In genomic region chr11:111528557-111528956, GRCh38 we compare ENCODE assay signal across 13 cellular contexts. TPM values are rescaled to one million over a fixed set of nuclear protein-coding genes. Genes with fewer than 3 reads are reported as not detected.
DNase-seq lines count a peak whose midpoint lies in the region; ATAC-seq, FAIRE-seq and TF ChIP-seq lines count a peak whose summit lies in the region.
"Had no signal": no experiment of that assay in that cellular context is flagged by ENCODE, and none has a peak within 500 bp of the region (broad histone marks: within the 10 kb centered on the region; RNA-seq: fewer than 3 reads in every experiment).

No MANE protein-coding gene starts in this region.

- intact Hi-C loops in activated CD4-positive, alpha-beta T cell treated with anti-CD3 and anti-CD28 coated beads, Interleukin-2, amount 10 ng/mL, durations not matched to agents 24 days and 14 days (cut with micrococcal nuclease) = loop anchor here (5.0 to 10.0 kb wide), 4 partner anchors 74 to 1444 kb away; partner anchors contain the start of gene SIK2
- intact Hi-C loops in activated CD8-positive, alpha-beta T cell treated with anti-CD3 and anti-CD28 coated beads for 36 hours (cut with micrococcal nuclease) = no loop called here
- intact Hi-C loops in pancreas (cut with DNase I) = no loop called here

- CTCF ChIA-PET in activated CD8-positive, alpha-beta T cell treated with anti-CD3 and anti-CD28 coated beads for 36 hours (lab: Charles Lee) = interaction anchor here (0.8 kb wide), 1 partner anchor 74 kb away, joined by 3 read pairs; no protein-coding TSS in a partner anchor

- peak overlapping the region; percentile 2 for H3K4me3 Mint-ChIP-seq in activated CD4-positive, alpha-beta T cell treated with anti-CD3 and anti-CD28 coated beads, Interleukin-2, amount 10 ng/mL, durations not matched to agents 24 days and 14 days
- no peak overlapping the region for H3K4me3 Mint-ChIP-seq in activated CD8-positive, alpha-beta T cell treated with anti-CD3 and anti-CD28 coated beads for 36 hours
- H3K4me3 Mint-ChIP-seq in naive thymus-derived CD8-positive, alpha-beta T cell = peak overlapping the region in 6 of 10 donors; percentile 2 to 49 (median 26)

- ATAC-seq in activated CD8-positive, alpha-beta T cell treated with anti-CD3 and anti-CD28 coated beads for 36 hours = peak; percentile 17
- ATAC-seq in naive thymus-derived CD8-positive, alpha-beta T cell = peak; percentile 63 to 67
- ATAC-seq in GM18870 (IDR thresholded peaks at IDR 0.05; ENCODE audit: unreplicated experiment) (no peak), pancreas (no peak), GM21786 (IDR thresholded peaks at IDR 0.05; ENCODE audit: unreplicated experiment) (no peak)

- no peak for FAIRE-seq in pancreas (lab: Jason Lieb, UNC)

- H3K27ac ChIP-seq in pancreas = no peak overlapping the region
- H3K27ac ChIP-seq: esophagus muscularis mucosa had no signal

- peaks cover 0 to 6% (median 0%) of the 10 kb centered on the region in 4 donors for H3K27me3 ChIP-seq in pancreas
- H3K27me3 ChIP-seq: esophagus muscularis mucosa had no signal

- H3K4me3 ChIP-seq in pancreas = no peak overlapping the region
- H3K4me3 ChIP-seq: esophagus muscularis mucosa had no signal

- H3K36me3 ChIP-seq in pancreas = no peaks in the 10 kb centered on the region
- H3K36me3 ChIP-seq: esophagus muscularis mucosa had no signal

- H3K4me1 Mint-ChIP-seq in activated CD4-positive, alpha-beta T cell treated with anti-CD3 and anti-CD28 coated beads, Interleukin-2, amount 10 ng/mL, durations not matched to agents 24 days and 14 days = peaks cover 45% of the 10 kb centered on the region
- H3K4me1 Mint-ChIP-seq in activated CD8-positive, alpha-beta T cell treated with anti-CD3 and anti-CD28 coated beads for 36 hours (ENCODE audit: low read depth) = peaks cover 69% of the 10 kb centered on the region
- H3K4me1 Mint-ChIP-seq in naive thymus-derived CD8-positive, alpha-beta T cell = peaks cover 25 to 46% (median 39%) of the 10 kb centered on the region in 4 donors

- no peaks in the 10 kb centered on the region for H3K9me3 Mint-ChIP-seq in activated CD4-positive, alpha-beta T cell treated with anti-CD3 and anti-CD28 coated beads, Interleukin-2, amount 10 ng/mL, durations not matched to agents 24 days and 14 days
- H3K9me3 Mint-ChIP-seq in activated CD8-positive, alpha-beta T cell treated with anti-CD3 and anti-CD28 coated beads for 36 hours = no peaks in the 10 kb centered on the region
- H3K9me3 Mint-ChIP-seq in naive thymus-derived CD8-positive, alpha-beta T cell = no peaks in the 10 kb centered on the region

- DNase-seq in activated CD4-positive, alpha-beta T cell treated with anti-CD3 and anti-CD28 coated beads, Interleukin-2, amount 10 ng/mL, durations not matched to agents 24 days and 14 days = peak; percentile 82
- DNase-seq in activated CD4-positive, alpha-beta T cell treated with anti-CD3 and anti-CD28 coated beads, Interleukin-2, amount 50 U/mL, for 1 hour = no peak
- DNase-seq in Kasumi-1 (lab: John Stamatoyannopoulos, UW) (peak; percentile 22 to 26), pancreas (no peak)
- DNase-seq in activated CD8-positive, alpha-beta T cell treated with anti-CD3 and anti-CD28 coated beads for 36 hours = peak; percentile 47
- DNase-seq in naive thymus-derived CD8-positive, alpha-beta T cell = peak in 8 of 10 donors; percentile 35 to 89 (median 70)
- DNase-seq: activated CD4-positive, alpha-beta T cell treated with anti-CD3 and anti-CD28 coated beads for 1 hour; posterior cingulate gyrus had no signal

- WGBS in pancreas, 2 donors = 21 to 31% methylated on average over 1 of the region's 1 CpG

- no peaks in the 10 kb centered on the region for H3K36me3 Mint-ChIP-seq in activated CD4-positive, alpha-beta T cell treated with anti-CD3 and anti-CD28 coated beads, Interleukin-2, amount 10 ng/mL, durations not matched to agents 24 days and 14 days (ENCODE audit: low read depth)
- H3K36me3 Mint-ChIP-seq in activated CD8-positive, alpha-beta T cell treated with anti-CD3 and anti-CD28 coated beads for 36 hours (ENCODE audit: low read depth) = no peaks in the 10 kb centered on the region
- H3K36me3 Mint-ChIP-seq in naive thymus-derived CD8-positive, alpha-beta T cell = no peaks in the 10 kb centered on the region

- no peaks in the 10 kb centered on the region for H3K27me3 Mint-ChIP-seq in activated CD4-positive, alpha-beta T cell treated with anti-CD3 and anti-CD28 coated beads, Interleukin-2, amount 10 ng/mL, durations not matched to agents 24 days and 14 days
- no peaks in the 10 kb centered on the region for H3K27me3 Mint-ChIP-seq in activated CD8-positive, alpha-beta T cell treated with anti-CD3 and anti-CD28 coated beads for 36 hours
- H3K27me3 Mint-ChIP-seq in naive thymus-derived CD8-positive, alpha-beta T cell = no peaks in the 10 kb centered on the region

- H3K27ac Mint-ChIP-seq in activated CD4-positive, alpha-beta T cell treated with anti-CD3 and anti-CD28 coated beads, Interleukin-2, amount 10 ng/mL, durations not matched to agents 24 days and 14 days = peak overlapping the region; percentile 87
- H3K27ac Mint-ChIP-seq in activated CD8-positive, alpha-beta T cell treated with anti-CD3 and anti-CD28 coated beads for 36 hours = peak overlapping the region; percentile 86
- peak overlapping the region in 9 of 10 donors; percentile 8 to 82 (median 63) for H3K27ac Mint-ChIP-seq in naive thymus-derived CD8-positive, alpha-beta T cell

- POLR2A ChIA-PET in activated CD8-positive, alpha-beta T cell treated with anti-CD3 and anti-CD28 coated beads for 36 hours (lab: Charles Lee) = no interaction called here
- POLR2A ChIA-PET in naive thymus-derived CD8-positive, alpha-beta T cell (lab: Charles Lee) = interaction anchor here (0.7 kb wide), 1 partner anchor 14 kb away, joined by 3 read pairs; no protein-coding TSS in a partner anchor

- H3K4me1 ChIP-seq in pancreas = no peaks in the 10 kb centered on the region
- H3K4me1 ChIP-seq: esophagus muscularis mucosa had no signal

- no peaks in the 10 kb centered on the region for H3K9me3 ChIP-seq in pancreas
- H3K9me3 ChIP-seq: esophagus muscularis mucosa had no signal

- TF ChIP-seq CTCF in activated CD8-positive, alpha-beta T cell treated with anti-CD3 and anti-CD28 coated beads for 36 hours (IDR thresholded peaks at IDR 0.05) = no peak
- TF ChIP-seq CTCF in pancreas (IDR thresholded peaks at IDR 0.05) = no peak

RNA-seq across cellular contexts. Expression of gene LAYN, which starts 12.0 kb away (rescaled TPM):
- 6.4 and 6.7 TPM in 2 replicates for total RNA-seq in activated CD4-positive, alpha-beta T cell treated with anti-CD3 and anti-CD28 coated beads, Interleukin-2, amount 10 ng/mL, durations not matched to agents 24 days and 14 days
- 10 to 100 TPM; 92.2 to 93.7 TPM for total RNA-seq in activated CD8-positive, alpha-beta T cell treated with anti-CD3 and anti-CD28 coated beads for 36 hours
- total RNA-seq in naive thymus-derived CD8-positive, alpha-beta T cell = 1 to 10 TPM; 1.2 to 1.4 TPM
- polyA plus RNA-seq in naive thymus-derived CD8-positive, alpha-beta T cell = 1 to 10 TPM in 2 of 3 donors, under 1 TPM in 1; 0.45 to 1.6 (median 1.4) TPM
- 1 to 10 TPM in 3 of 6 donors, under 1 TPM in 3; 0.44 to 3.2 (median 0.95) TPM for total RNA-seq in pancreas
- polyA plus RNA-seq in pancreas = 1 to 10 TPM; 1.2 to 2.4 TPM
- total RNA-seq: MCF 10A had no signal

RNA-seq across cellular contexts. Expression of gene HOATZ, which starts 14.0 kb away (rescaled TPM):
- total RNA-seq in activated CD4-positive, alpha-beta T cell treated with anti-CD3 and anti-CD28 coated beads, Interleukin-2, amount 10 ng/mL, durations not matched to agents 24 days and 14 days = not detected in 2 replicates
- not detected for total RNA-seq in activated CD8-positive, alpha-beta T cell treated with anti-CD3 and anti-CD28 coated beads for 36 hours
- not detected for total RNA-seq in naive thymus-derived CD8-positive, alpha-beta T cell
- not detected for polyA plus RNA-seq in naive thymus-derived CD8-positive, alpha-beta T cell
- total RNA-seq in pancreas = not detected
- not detected for polyA plus RNA-seq in pancreas
- total RNA-seq: esophagus muscularis mucosa, MCF 10A, urinary bladder had no signal
- polyA plus RNA-seq: urinary bladder had no signal

RNA-seq across cellular contexts. Expression of gene BTG4, which starts 16.4 kb away (rescaled TPM):
- not detected in 2 replicates for total RNA-seq in activated CD4-positive, alpha-beta T cell treated with anti-CD3 and anti-CD28 coated beads, Interleukin-2, amount 10 ng/mL, durations not matched to agents 24 days and 14 days
- under 1 TPM; 0.36 to 0.98 TPM for total RNA-seq in activated CD8-positive, alpha-beta T cell treated with anti-CD3 and anti-CD28 coated beads for 36 hours
- total RNA-seq in naive thymus-derived CD8-positive, alpha-beta T cell = not detected
- not detected for polyA plus RNA-seq in naive thymus-derived CD8-positive, alpha-beta T cell
- not detected for total RNA-seq in pancreas
- polyA plus RNA-seq in pancreas = not detected
- total RNA-seq: esophagus muscularis mucosa, MCF 10A, urinary bladder had no signal
- polyA plus RNA-seq: urinary bladder had no signal

Comparison
In these comparisons a context has a peak if more than half of its experiments do, and no peak if none do; other contexts are left out.
1. DNase-seq: peak in activated CD4-positive, alpha-beta T cell treated with anti-CD3 and anti-CD28 coated beads, Interleukin-2, amount 10 ng/mL, durations not matched to agents 24 days and 14 days (single experiment), Kasumi-1 (2 of 2), activated CD8-positive, alpha-beta T cell treated with anti-CD3 and anti-CD28 coated beads for 36 hours (single experiment) and naive thymus-derived CD8-positive, alpha-beta T cell (8 of 10); none in activated CD4-positive, alpha-beta T cell treated with anti-CD3 and anti-CD28 coated beads, Interleukin-2, amount 50 U/mL, for 1 hour (single experiment) and pancreas (0 of 6).
2. ATAC-seq: peak in activated CD8-positive, alpha-beta T cell treated with anti-CD3 and anti-CD28 coated beads for 36 hours (single experiment) and naive thymus-derived CD8-positive, alpha-beta T cell (2 of 2); none in GM18870 (single experiment), pancreas (0 of 4) and GM21786 (single experiment).
3. RNA of gene LAYN, which starts 12.0 kb away (total RNA-seq): 92.2 to 93.7 TPM in activated CD8-positive, alpha-beta T cell treated with anti-CD3 and anti-CD28 coated beads for 36 hours; 6.4 to 6.7 TPM in activated CD4-positive, alpha-beta T cell treated with anti-CD3 and anti-CD28 coated beads, Interleukin-2, amount 10 ng/mL, durations not matched to agents 24 days and 14 days, 1.2 to 1.4 TPM in naive thymus-derived CD8-positive, alpha-beta T cell and 0.44 to 3.2 TPM in pancreas; every median in the first group is over 10 times any median in the second.
4. Peak in every context shown above with its lines, with median percentiles within 50 percentile points of each other: H3K27ac Mint-ChIP-seq.